ENCODE assay signal across 1 cellular context in the genomic region with DNA sequence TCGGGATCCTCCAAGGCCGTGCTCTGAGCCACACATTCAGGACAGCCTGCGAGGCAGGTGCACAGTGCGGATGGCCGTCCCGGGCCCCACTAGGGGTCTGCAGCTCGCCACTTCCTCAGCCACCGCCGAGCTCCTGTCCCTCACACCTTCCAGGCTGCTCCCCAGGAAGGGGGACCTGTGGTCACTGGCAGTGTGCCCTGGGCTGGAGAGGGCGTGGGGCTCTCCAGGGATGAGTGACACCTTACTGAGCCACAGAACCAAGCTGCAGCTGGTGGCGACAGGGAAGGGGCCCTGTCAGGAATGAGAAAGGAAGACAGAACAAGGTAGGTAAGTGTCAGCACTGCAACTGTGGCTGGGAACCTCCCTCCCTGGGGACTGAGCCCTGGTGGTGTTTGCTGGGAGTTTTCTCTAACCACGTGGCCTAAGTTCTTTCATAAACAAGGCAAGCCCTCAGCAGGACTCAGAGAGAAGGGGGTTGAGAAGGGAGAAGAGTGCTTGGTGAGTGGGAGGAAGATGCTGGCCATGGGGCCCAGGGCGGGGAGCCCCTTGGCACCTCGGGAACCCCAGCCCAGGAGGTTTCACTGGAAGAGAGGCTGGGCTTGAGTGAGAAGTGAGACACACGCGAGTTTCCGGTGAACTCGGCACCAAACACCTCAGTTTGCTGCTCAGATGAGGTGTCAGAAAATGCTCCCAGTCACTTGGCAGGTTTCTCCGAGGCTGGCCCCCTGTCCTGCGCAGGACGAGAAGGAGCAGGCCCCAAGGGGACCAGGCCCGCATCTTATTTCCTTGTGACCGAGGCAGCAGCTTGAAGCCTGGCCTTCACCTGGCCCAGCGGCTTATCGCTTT.
TF ChIP-seq lines count a peak whose summit lies in the region.

No MANE protein-coding gene starts in this region.

TF ChIP-seq in GM12878, 131 proteins besides CTCF, POLR2A, EP300 and RAD21 (continued from another document and continues in another):
- TF ChIP-seq POLR2AphosphoS5 (IDR thresholded peaks at IDR 0.05; ENCODE audit: low read length) = peak; percentile 89
- no peak; the same call in 1 of the 2 replicates for TF ChIP-seq ZNF24 (IDR thresholded peaks at IDR 0.05)
- no peak for TF ChIP-seq ZNF384 (IDR thresholded peaks at IDR 0.05; ENCODE audit: borderline replicate concordance, low read depth, low read length)
- TF ChIP-seq FOXM1 (IDR thresholded peaks at IDR 0.05; ENCODE audit: low read depth, low read length) = no peak
- no peak; the same call in 1 of the 2 replicates for TF ChIP-seq LARP7 (IDR thresholded peaks at IDR 0.05)
- TF ChIP-seq RUNX3 (IDR thresholded peaks at IDR 0.05; ENCODE audit: low read length) = no peak
- TF ChIP-seq HDGF (IDR thresholded peaks at IDR 0.05) = peak; percentile 78
- TF ChIP-seq SKIL (IDR thresholded peaks at IDR 0.05; ENCODE audit: low read depth, poor library complexity, severe bottlenecking) = peak; percentile 82
- no peak for TF ChIP-seq RCOR1 (conservative IDR thresholded peaks at IDR 0.05; ENCODE audit: low read depth, low read length)
- no peak for TF ChIP-seq CREB1 (IDR thresholded peaks at IDR 0.05; ENCODE audit: low read depth)
- no peak for TF ChIP-seq CBX3 (IDR thresholded peaks at IDR 0.05; ENCODE audit: borderline replicate concordance, low read depth)
- TF ChIP-seq, protein P1, sequence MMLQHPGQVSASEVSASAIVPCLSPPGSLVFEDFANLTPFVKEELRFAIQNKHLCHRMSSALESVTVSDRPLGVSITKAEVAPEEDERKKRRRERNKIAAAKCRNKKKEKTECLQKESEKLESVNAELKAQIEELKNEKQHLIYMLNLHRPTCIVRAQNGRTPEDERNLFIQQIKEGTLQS (IDR thresholded peaks at IDR 0.05; ENCODE audit: borderline replicate concordance, extremely low read depth, low read depth, low read length) = peak; percentile 13; the same call in 1 of the 2 replicates
- TF ChIP-seq, protein P2, sequence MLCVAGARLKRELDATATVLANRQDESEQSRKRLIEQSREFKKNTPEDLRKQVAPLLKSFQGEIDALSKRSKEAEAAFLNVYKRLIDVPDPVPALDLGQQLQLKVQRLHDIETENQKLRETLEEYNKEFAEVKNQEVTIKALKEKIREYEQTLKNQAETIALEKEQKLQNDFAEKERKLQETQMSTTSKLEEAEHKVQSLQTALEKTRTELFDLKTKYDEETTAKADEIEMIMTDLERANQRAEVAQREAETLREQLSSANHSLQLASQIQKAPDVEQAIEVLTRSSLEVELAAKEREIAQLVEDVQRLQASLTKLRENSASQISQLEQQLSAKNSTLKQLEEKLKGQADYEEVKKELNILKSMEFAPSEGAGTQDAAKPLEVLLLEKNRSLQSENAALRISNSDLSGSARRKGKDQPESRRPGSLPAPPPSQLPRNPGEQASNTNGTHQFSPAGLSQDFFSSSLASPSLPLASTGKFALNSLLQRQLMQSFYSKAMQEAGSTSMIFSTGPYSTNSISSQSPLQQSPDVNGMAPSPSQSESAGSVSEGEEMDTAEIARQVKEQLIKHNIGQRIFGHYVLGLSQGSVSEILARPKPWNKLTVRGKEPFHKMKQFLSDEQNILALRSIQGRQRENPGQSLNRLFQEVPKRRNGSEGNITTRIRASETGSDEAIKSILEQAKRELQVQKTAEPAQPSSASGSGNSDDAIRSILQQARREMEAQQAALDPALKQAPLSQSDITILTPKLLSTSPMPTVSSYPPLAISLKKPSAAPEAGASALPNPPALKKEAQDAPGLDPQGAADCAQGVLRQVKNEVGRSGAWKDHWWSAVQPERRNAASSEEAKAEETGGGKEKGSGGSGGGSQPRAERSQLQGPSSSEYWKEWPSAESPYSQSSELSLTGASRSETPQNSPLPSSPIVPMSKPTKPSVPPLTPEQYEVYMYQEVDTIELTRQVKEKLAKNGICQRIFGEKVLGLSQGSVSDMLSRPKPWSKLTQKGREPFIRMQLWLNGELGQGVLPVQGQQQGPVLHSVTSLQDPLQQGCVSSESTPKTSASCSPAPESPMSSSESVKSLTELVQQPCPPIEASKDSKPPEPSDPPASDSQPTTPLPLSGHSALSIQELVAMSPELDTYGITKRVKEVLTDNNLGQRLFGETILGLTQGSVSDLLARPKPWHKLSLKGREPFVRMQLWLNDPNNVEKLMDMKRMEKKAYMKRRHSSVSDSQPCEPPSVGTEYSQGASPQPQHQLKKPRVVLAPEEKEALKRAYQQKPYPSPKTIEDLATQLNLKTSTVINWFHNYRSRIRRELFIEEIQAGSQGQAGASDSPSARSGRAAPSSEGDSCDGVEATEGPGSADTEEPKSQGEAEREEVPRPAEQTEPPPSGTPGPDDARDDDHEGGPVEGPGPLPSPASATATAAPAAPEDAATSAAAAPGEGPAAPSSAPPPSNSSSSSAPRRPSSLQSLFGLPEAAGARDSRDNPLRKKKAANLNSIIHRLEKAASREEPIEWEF (IDR thresholded peaks at IDR 0.05; ENCODE audit: insufficient replicate concordance, low read depth, low read length) = peak; percentile 98
- peak; percentile 90 for TF ChIP-seq RELA (IDR thresholded peaks at IDR 0.05; ENCODE audit: borderline replicate concordance, partially characterized antibody)
- TF ChIP-seq MTA2 (IDR thresholded peaks at IDR 0.05; ENCODE audit: low read depth) = peak; percentile 89
- peak; percentile 66; the same call in 1 of the 2 replicates for TF ChIP-seq ESRRA (IDR thresholded peaks at IDR 0.05; ENCODE audit: low read length)
- peak; percentile 63; the same call in 1 of the 2 replicates for TF ChIP-seq SPI1 (IDR thresholded peaks at IDR 0.05; ENCODE audit: borderline replicate concordance, insufficient read depth, low read depth, low read length)
- no peak for TF ChIP-seq SUPT20H (IDR thresholded peaks at IDR 0.05; ENCODE audit: borderline replicate concordance, control insufficient read depth, low read depth, low read length)
- no peak for TF ChIP-seq SRF (IDR thresholded peaks at IDR 0.05; ENCODE audit: low read depth in 2 of 2, low read length in 2 of 2)
- TF ChIP-seq, protein P3, sequence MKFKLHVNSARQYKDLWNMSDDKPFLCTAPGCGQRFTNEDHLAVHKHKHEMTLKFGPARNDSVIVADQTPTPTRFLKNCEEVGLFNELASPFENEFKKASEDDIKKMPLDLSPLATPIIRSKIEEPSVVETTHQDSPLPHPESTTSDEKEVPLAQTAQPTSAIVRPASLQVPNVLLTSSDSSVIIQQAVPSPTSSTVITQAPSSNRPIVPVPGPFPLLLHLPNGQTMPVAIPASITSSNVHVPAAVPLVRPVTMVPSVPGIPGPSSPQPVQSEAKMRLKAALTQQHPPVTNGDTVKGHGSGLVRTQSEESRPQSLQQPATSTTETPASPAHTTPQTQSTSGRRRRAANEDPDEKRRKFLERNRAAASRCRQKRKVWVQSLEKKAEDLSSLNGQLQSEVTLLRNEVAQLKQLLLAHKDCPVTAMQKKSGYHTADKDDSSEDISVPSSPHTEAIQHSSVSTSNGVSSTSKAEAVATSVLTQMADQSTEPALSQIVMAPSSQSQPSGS (IDR thresholded peaks at IDR 0.05; ENCODE audit: low read length) = no peak
- peak; percentile 83; the same call in 1 of the 2 replicates for TF ChIP-seq MAX (IDR thresholded peaks at IDR 0.05; ENCODE audit: low read depth, low read length)
- TF ChIP-seq CBX5 (IDR thresholded peaks at IDR 0.05; ENCODE audit: low read depth) = no peak
- TF ChIP-seq NFIC (IDR thresholded peaks at IDR 0.05; ENCODE audit: low read depth, low read length) = no peak
- peak; percentile 74; the same call in 1 of the 2 replicates for TF ChIP-seq USF2 (IDR thresholded peaks at IDR 0.05; ENCODE audit: borderline replicate concordance, low read depth, low read length)
- TF ChIP-seq RFX5 (IDR thresholded peaks at IDR 0.05; ENCODE audit: low read depth, low read length) = no peak; the same call in 1 of the 2 replicates
- no peak for TF ChIP-seq SIX5 (IDR thresholded peaks at IDR 0.05; ENCODE audit: low read depth, low read length, severe bottlenecking)
- TF ChIP-seq, protein P4, sequence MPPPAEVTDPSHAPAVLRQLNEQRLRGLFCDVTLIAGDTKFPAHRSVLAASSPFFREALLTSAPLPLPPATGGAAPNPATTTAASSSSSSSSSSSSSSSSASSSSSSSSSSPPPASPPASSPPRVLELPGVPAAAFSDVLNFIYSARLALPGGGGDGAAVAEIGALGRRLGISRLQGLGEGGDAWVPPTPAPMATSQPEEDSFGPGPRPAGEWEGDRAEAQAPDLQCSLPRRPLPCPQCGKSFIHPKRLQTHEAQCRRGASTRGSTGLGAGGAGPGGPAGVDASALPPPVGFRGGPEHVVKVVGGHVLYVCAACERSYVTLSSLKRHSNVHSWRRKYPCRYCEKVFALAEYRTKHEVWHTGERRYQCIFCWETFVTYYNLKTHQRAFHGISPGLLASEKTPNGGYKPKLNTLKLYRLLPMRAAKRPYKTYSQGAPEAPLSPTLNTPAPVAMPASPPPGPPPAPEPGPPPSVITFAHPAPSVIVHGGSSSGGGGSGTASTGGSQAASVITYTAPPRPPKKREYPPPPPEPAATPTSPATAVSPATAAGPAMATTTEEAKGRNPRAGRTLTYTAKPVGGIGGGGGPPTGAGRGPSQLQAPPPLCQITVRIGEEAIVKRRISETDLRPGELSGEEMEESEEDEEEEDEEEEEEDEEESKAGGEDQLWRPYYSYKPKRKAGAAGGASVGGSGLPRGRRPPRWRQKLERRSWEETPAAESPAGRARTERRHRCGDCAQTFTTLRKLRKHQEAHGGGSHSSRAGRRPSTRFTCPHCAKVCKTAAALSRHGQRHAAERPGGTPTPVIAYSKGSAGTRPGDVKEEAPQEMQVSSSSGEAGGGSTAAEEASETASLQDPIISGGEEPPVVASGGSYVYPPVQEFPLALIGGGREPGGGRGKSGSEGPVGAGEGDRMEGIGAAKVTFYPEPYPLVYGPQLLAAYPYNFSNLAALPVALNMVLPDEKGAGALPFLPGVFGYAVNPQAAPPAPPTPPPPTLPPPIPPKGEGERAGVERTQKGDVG (CRISPR knock-in tag; IDR thresholded peaks at IDR 0.05) = no peak
- TF ChIP-seq BRCA1 (IDR thresholded peaks at IDR 0.05; ENCODE audit: low read depth, low read length) = no peak
- TF ChIP-seq, protein P5, sequence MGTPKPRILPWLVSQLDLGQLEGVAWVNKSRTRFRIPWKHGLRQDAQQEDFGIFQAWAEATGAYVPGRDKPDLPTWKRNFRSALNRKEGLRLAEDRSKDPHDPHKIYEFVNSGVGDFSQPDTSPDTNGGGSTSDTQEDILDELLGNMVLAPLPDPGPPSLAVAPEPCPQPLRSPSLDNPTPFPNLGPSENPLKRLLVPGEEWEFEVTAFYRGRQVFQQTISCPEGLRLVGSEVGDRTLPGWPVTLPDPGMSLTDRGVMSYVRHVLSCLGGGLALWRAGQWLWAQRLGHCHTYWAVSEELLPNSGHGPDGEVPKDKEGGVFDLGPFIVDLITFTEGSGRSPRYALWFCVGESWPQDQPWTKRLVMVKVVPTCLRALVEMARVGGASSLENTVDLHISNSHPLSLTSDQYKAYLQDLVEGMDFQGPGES (IDR thresholded peaks at IDR 0.05) = no peak
- no peak for TF ChIP-seq SREBF1 (IDR thresholded peaks at IDR 0.05; ENCODE audit: low read length)
- TF ChIP-seq NFYA (IDR thresholded peaks at IDR 0.05; ENCODE audit: borderline replicate concordance, low read depth, low read length) = no peak
- 0 out of 2 replicates have a peak, but pooled peaks have one; percentile 54 for TF ChIP-seq RBBP5 (conservative IDR thresholded peaks at IDR 0.05)
- no peak for TF ChIP-seq NR2C2 (IDR thresholded peaks at IDR 0.05; ENCODE audit: borderline replicate concordance, control insufficient read depth, insufficient read length, low read depth)
- TF ChIP-seq JUND (IDR thresholded peaks at IDR 0.05; ENCODE audit: low read depth, low read length) = 0 out of 2 replicates have a peak, but pooled peaks have one; percentile 21
- TF ChIP-seq MEF2A (IDR thresholded peaks at IDR 0.05; ENCODE audit: insufficient read depth, low read depth, low read length) = 0 out of 2 replicates have a peak, but pooled peaks have one; percentile 28
- TF ChIP-seq ZBED1 (IDR thresholded peaks at IDR 0.05; ENCODE audit: borderline replicate concordance) = peak; percentile 60
- no peak for TF ChIP-seq TCF3 (IDR thresholded peaks at IDR 0.05; ENCODE audit: borderline replicate concordance, insufficient read depth, low read depth, low read length)
- TF ChIP-seq YBX1 (IDR thresholded peaks at IDR 0.05) = peak; percentile 99
- no peak for TF ChIP-seq PML (IDR thresholded peaks at IDR 0.05; ENCODE audit: low read length)
- TF ChIP-seq KAT2A (conservative IDR thresholded peaks at IDR 0.05; ENCODE audit: control insufficient read depth, low read depth, low read length) = no peak
- TF ChIP-seq ASH2L (IDR thresholded peaks at IDR 0.05; ENCODE audit: borderline replicate concordance, low read depth) = no peak
- TF ChIP-seq RB1 (IDR thresholded peaks at IDR 0.05; ENCODE audit: borderline replicate concordance) = peak; percentile 99
- TF ChIP-seq MXI1 (IDR thresholded peaks at IDR 0.05; ENCODE audit: low read depth, low read length) = no peak
- TF ChIP-seq MTA3 (IDR thresholded peaks at IDR 0.05; ENCODE audit: borderline replicate concordance, low read length) = no peak
